ENCODE assay signal across 8 cellular contexts in genomic region chr1:155981266-155982088, GRCh38. TPM values are rescaled to one million over a fixed set of nuclear protein-coding genes. Genes with fewer than 3 reads are reported as not detected.
A peak's percentile ranks its signal among the peaks of the same experiment; 100 is the strongest.
DNase-seq lines count a peak whose midpoint lies in the region; ATAC-seq and TF ChIP-seq lines count a peak whose summit lies in the region.

No MANE protein-coding gene starts in this region.

- peak overlapping the region; percentile 91 for H3K4me3 ChIP-seq in CD8-positive, alpha-beta memory T cell (ENCODE audit: low read length)
- H3K4me3 ChIP-seq in KMS-11 (IDR thresholded peaks at IDR 0.05; ENCODE audit: insufficient read depth, low read depth, low read length) = no peak overlapping the region

- no peak overlapping the region for H2AFZ ChIP-seq in KMS-11 (ENCODE audit: low read depth)

- no peaks in the 10 kb centered on the region for H3K9me3 ChIP-seq in CD8-positive, alpha-beta memory T cell (ENCODE audit: low read length)

- peaks cover 43 to 65% (median 50%) of the 10 kb centered on the region in 3 donors for H3K4me1 Mint-ChIP-seq in CD8-positive, alpha-beta memory T cell
- peaks cover 31% of the 10 kb centered on the region for H3K4me1 Mint-ChIP-seq in activated T-helper 17 cell treated with anti-CD3 and anti-CD28 coated beads, Interleukin-2, amount 50 U/mL, for 72 hours
- H3K4me1 Mint-ChIP-seq in glutamatergic neuron (ENCODE audit: low read depth, unreplicated experiment) = peaks cover 14% of the 10 kb centered on the region

- H3K79me2 ChIP-seq in KMS-11 (ENCODE audit: insufficient read depth, low read depth) = peaks cover 61% of the 10 kb centered on the region

- no peaks in the 10 kb centered on the region for H3K27me3 Mint-ChIP-seq in CD8-positive, alpha-beta memory T cell
- H3K27me3 Mint-ChIP-seq in activated T-helper 17 cell treated with anti-CD3 and anti-CD28 coated beads, Interleukin-2, amount 50 U/mL, for 72 hours = no peaks in the 10 kb centered on the region
- H3K27me3 Mint-ChIP-seq in glutamatergic neuron (ENCODE audit: unreplicated experiment) = peaks cover 7% of the 10 kb centered on the region

- H3K9ac ChIP-seq in KMS-11 = no peak overlapping the region; the same call in 1 of the 2 replicates

- no peaks in the 10 kb centered on the region for H4K20me1 ChIP-seq in KMS-11 (ENCODE audit: insufficient read depth)

- H3K9me3 Mint-ChIP-seq in CD8-positive, alpha-beta memory T cell = no peaks in the 10 kb centered on the region
- H3K9me3 Mint-ChIP-seq in activated T-helper 17 cell treated with anti-CD3 and anti-CD28 coated beads, Interleukin-2, amount 50 U/mL, for 72 hours = no peaks in the 10 kb centered on the region
- peaks cover 6% of the 10 kb centered on the region for H3K9me3 Mint-ChIP-seq in glutamatergic neuron (ENCODE audit: unreplicated experiment)

- peaks cover 0 to 20% (median 0%) of the 10 kb centered on the region in 3 donors for H3K36me3 Mint-ChIP-seq in CD8-positive, alpha-beta memory T cell
- peaks cover 40% of the 10 kb centered on the region for H3K36me3 Mint-ChIP-seq in activated T-helper 17 cell treated with anti-CD3 and anti-CD28 coated beads, Interleukin-2, amount 50 U/mL, for 72 hours (ENCODE audit: low read depth)
- H3K36me3 Mint-ChIP-seq in glutamatergic neuron (ENCODE audit: unreplicated experiment) = no peaks in the 10 kb centered on the region

- CTCF ChIA-PET in CD8-positive, alpha-beta memory T cell (lab: Charles Lee) = interaction anchor here (0.9 to 4.3 kb wide), 5 partner anchors 8 to 65 kb away, joined by 3 to 20 read pairs (median 5); partner anchors contain the start of gene KHDC4

- POLR2A ChIA-PET in CD8-positive, alpha-beta memory T cell (lab: Charles Lee) = interaction anchor here (0.8 to 1.3 kb wide), 3 partner anchors 33 to 48 kb away, joined by 3 to 4 read pairs (median 4); no protein-coding TSS in a partner anchor

- TF ChIP-seq CTCF in KMS-11 (conservative IDR thresholded peaks at IDR 0.05; ENCODE audit: low read depth, low read length) (no peak), glutamatergic neuron (IDR thresholded peaks at IDR 0.05; ENCODE audit: partially characterized antibody, unreplicated experiment) (no peak)

- no peaks in the 10 kb centered on the region for H3K27me3 ChIP-seq in CD8-positive, alpha-beta memory T cell (ENCODE audit: insufficient read depth, low read length, poor library complexity, severe bottlenecking)
- no peaks in the 10 kb centered on the region for H3K27me3 ChIP-seq in KMS-11 (ENCODE audit: insufficient read depth, low read depth)

- H3K27ac Mint-ChIP-seq in CD8-positive, alpha-beta memory T cell = peak overlapping the region; percentile 86 to 99 (median 94)
- peak overlapping the region; percentile 99 for H3K27ac Mint-ChIP-seq in activated T-helper 17 cell treated with anti-CD3 and anti-CD28 coated beads, Interleukin-2, amount 50 U/mL, for 72 hours
- peak overlapping the region; percentile 68 for H3K27ac Mint-ChIP-seq in glutamatergic neuron (ENCODE audit: unreplicated experiment)

- H3K4me3 Mint-ChIP-seq in CD8-positive, alpha-beta memory T cell = peak overlapping the region; percentile 56 to 100 (median 98)
- peak overlapping the region; percentile 100 for H3K4me3 Mint-ChIP-seq in activated T-helper 17 cell treated with anti-CD3 and anti-CD28 coated beads, Interleukin-2, amount 50 U/mL, for 72 hours
- peak overlapping the region; percentile 80 for H3K4me3 Mint-ChIP-seq in glutamatergic neuron (ENCODE audit: unreplicated experiment)

- peak overlapping the region; percentile 94 for H3K27ac ChIP-seq in CD8-positive, alpha-beta memory T cell (ENCODE audit: low read depth, low read length)
- H3K27ac ChIP-seq in KMS-11 = peak overlapping the region; percentile 80
- H3K27ac ChIP-seq in substantia nigra (ENCODE audit: low read depth, low read length, poor library complexity, severe bottlenecking) = no peak overlapping the region

- no peaks in the 10 kb centered on the region for H3K36me3 ChIP-seq in CD8-positive, alpha-beta memory T cell (ENCODE audit: insufficient read depth, low read length)
- H3K36me3 ChIP-seq in KMS-11 (ENCODE audit: insufficient read depth) = no peaks in the 10 kb centered on the region

- ATAC-seq in activated T-helper 17 cell treated with anti-CD3 and anti-CD28 coated beads, Interleukin-2, amount 50 U/mL, for 72 hours (replicated peaks) = no peak
- ATAC-seq in HG03280 (IDR thresholded peaks at IDR 0.05; ENCODE audit: unreplicated experiment) = no peak

- H3K4me2 ChIP-seq in KMS-11 = peak overlapping the region; percentile 95

- H3K4me1 ChIP-seq in CD8-positive, alpha-beta memory T cell (ENCODE audit: insufficient read depth, low read length) = peaks cover 50% of the 10 kb centered on the region
- H3K4me1 ChIP-seq in KMS-11 (ENCODE audit: low read depth, poor library complexity, severe bottlenecking) = peaks cover 54% of the 10 kb centered on the region

- peak in 2 of 5 donors; percentile 48 to 57 for DNase-seq in CD8-positive, alpha-beta memory T cell
- DNase-seq in glutamatergic neuron (no peak), substantia nigra (lab: John Stamatoyannopoulos, UW) (no peak), NCI-H2081 treated with DMSO at 0.1 percent for 48 hours (lab: John Stamatoyannopoulos, UW) (no peak)
- DNase-seq in stimulated activated naive CD4-positive, alpha-beta T cell (lab: John Stamatoyannopoulos, UW) = peak in 4 of 6 experiments; percentile 17 to 55 (median 43)

RNA-seq across cellular contexts. Expression of gene ARHGEF2, which starts 3.1 kb away (rescaled TPM):
- 100 to 1,000 TPM; 168 to 176 TPM for total RNA-seq in CD8-positive, alpha-beta memory T cell
- polyA plus RNA-seq in CD8-positive, alpha-beta memory T cell = 18.8 TPM
- 100 to 1,000 TPM; 108 to 205 TPM for total RNA-seq in activated T-helper 17 cell treated with anti-CD3 and anti-CD28 coated beads, Interleukin-2, amount 50 U/mL, for 72 hours
- 222 TPM for total RNA-seq in glutamatergic neuron (ENCODE audit: unreplicated experiment)

RNA-seq across cellular contexts. Expression of gene SSR2, which starts 39.3 kb away (rescaled TPM):
- total RNA-seq in CD8-positive, alpha-beta memory T cell = 100 to 1,000 TPM; 187 to 190 TPM
- polyA plus RNA-seq in CD8-positive, alpha-beta memory T cell = 380 TPM
- total RNA-seq in activated T-helper 17 cell treated with anti-CD3 and anti-CD28 coated beads, Interleukin-2, amount 50 U/mL, for 72 hours = 100 to 1,000 TPM; 194 to 208 TPM
- total RNA-seq in glutamatergic neuron (ENCODE audit: unreplicated experiment) = 199 TPM

RNA-seq across cellular contexts. Expression of gene RXFP4, which starts 40.0 kb away (rescaled TPM):
- not detected for total RNA-seq in CD8-positive, alpha-beta memory T cell
- polyA plus RNA-seq in CD8-positive, alpha-beta memory T cell = 0.29 TPM
- not detected for total RNA-seq in activated T-helper 17 cell treated with anti-CD3 and anti-CD28 coated beads, Interleukin-2, amount 50 U/mL, for 72 hours
- total RNA-seq in glutamatergic neuron (ENCODE audit: unreplicated experiment) = not detected

RNA-seq across cellular contexts. Expression of gene KHDC4, which starts 47.3 kb away (rescaled TPM):
- 10 to 100 TPM; 58.8 to 61.2 TPM for total RNA-seq in CD8-positive, alpha-beta memory T cell
- 8.2 TPM for polyA plus RNA-seq in CD8-positive, alpha-beta memory T cell
- 100 to 1,000 TPM in 1 of 2 donors, 10 to 100 TPM in 1; 67.5 to 109 TPM for total RNA-seq in activated T-helper 17 cell treated with anti-CD3 and anti-CD28 coated beads, Interleukin-2, amount 50 U/mL, for 72 hours
- total RNA-seq in glutamatergic neuron (ENCODE audit: unreplicated experiment) = 51.8 TPM

Comparison
In these comparisons a context has a peak if more than half of its experiments do, and no peak if none do; other contexts are left out.
1. DNase-seq: peak in stimulated activated naive CD4-positive, alpha-beta T cell (4 of 6); none in glutamatergic neuron (single experiment), substantia nigra (0 of 49) and NCI-H2081 treated with DMSO at 0.1 percent for 48 hours (single experiment).
2. Peak in every context shown above with its lines, with median percentiles within 50 percentile points of each other: H3K27ac Mint-ChIP-seq and H3K4me3 Mint-ChIP-seq.